In genomic region chrX:17411189-17411588, GRCh38 we compare ENCODE assay signal across 1 cellular context.
A peak's percentile ranks its signal among the peaks of the same experiment; 100 is the strongest.
TF ChIP-seq lines count a peak whose summit lies in the region.

No MANE protein-coding gene starts in this region.

TF ChIP-seq in HEK293, 187 proteins besides CTCF, POLR2A, EP300 and RAD21 (continued from another document and continues in another):
- TF ChIP-seq PRDM4 (tag by site-specific recombination; IDR thresholded peaks at IDR 0.05) = no peak
- TF ChIP-seq ZNF580 (tag by site-specific recombination; IDR thresholded peaks at IDR 0.05) = no peak
- no peak for TF ChIP-seq REPIN1 (tag by site-specific recombination; IDR thresholded peaks at IDR 0.05; ENCODE audit: low read depth)
- no peak for TF ChIP-seq SCRT2 (tag by site-specific recombination; IDR thresholded peaks at IDR 0.05)
- no peak for TF ChIP-seq ZNF404 (tag by site-specific recombination; IDR thresholded peaks at IDR 0.05)
- TF ChIP-seq ZBTB26 (tag by site-specific recombination; optimal IDR thresholded peaks at IDR 0.05) = no peak
- TF ChIP-seq ZNF23 (tag by site-specific recombination; IDR thresholded peaks at IDR 0.05; ENCODE audit: borderline replicate concordance) = no peak
- TF ChIP-seq, protein P1, sequence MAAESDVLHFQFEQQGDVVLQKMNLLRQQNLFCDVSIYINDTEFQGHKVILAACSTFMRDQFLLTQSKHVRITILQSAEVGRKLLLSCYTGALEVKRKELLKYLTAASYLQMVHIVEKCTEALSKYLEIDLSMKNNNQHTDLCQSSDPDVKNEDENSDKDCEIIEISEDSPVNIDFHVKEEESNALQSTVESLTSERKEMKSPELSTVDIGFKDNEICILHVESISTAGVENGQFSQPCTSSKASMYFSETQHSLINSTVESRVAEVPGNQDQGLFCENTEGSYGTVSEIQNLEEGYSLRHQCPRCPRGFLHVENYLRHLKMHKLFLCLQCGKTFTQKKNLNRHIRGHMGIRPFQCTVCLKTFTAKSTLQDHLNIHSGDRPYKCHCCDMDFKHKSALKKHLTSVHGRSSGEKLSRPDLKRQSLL (tag by site-specific recombination; IDR thresholded peaks at IDR 0.05) = peak; percentile 32; the same call in 1 of the 2 replicates
- TF ChIP-seq TRIM28 (IDR thresholded peaks at IDR 0.05; ENCODE audit: borderline replicate concordance, low read length) = no peak; the same call in 1 of the 2 replicates
- no peak for TF ChIP-seq ZNF48 (tag by site-specific recombination; IDR thresholded peaks at IDR 0.05)
- TF ChIP-seq ZNF214 (tag by site-specific recombination; IDR thresholded peaks at IDR 0.05; ENCODE audit: borderline replicate concordance) = no peak
- no peak for TF ChIP-seq ZBTB1 (tag by site-specific recombination; IDR thresholded peaks at IDR 0.05)
- no peak for TF ChIP-seq ZNF501 (tag by site-specific recombination; IDR thresholded peaks at IDR 0.05)
- TF ChIP-seq ZNF629 (tag by site-specific recombination; IDR thresholded peaks at IDR 0.05) = peak; percentile 94
- TF ChIP-seq SP7 (tag by site-specific recombination; IDR thresholded peaks at IDR 0.05) = peak; percentile 53; the same call in 1 of the 2 replicates
- TF ChIP-seq ZSCAN4 (tag by site-specific recombination; IDR thresholded peaks at IDR 0.05) = no peak
- TF ChIP-seq ZNF169 (tag by site-specific recombination; IDR thresholded peaks at IDR 0.05) = no peak
- TF ChIP-seq ZNF24 (tag by site-specific recombination; IDR thresholded peaks at IDR 0.05) = no peak
- TF ChIP-seq ZNF184 (tag by site-specific recombination; IDR thresholded peaks at IDR 0.05) = no peak
- TF ChIP-seq ZNF155 (tag by site-specific recombination; IDR thresholded peaks at IDR 0.05) = no peak
- no peak for TF ChIP-seq ZNF221 (tag by site-specific recombination; IDR thresholded peaks at IDR 0.05; ENCODE audit: borderline replicate concordance)
- no peak for TF ChIP-seq ZNF274 (IDR thresholded peaks at IDR 0.05; ENCODE audit: low read length)
- TF ChIP-seq ZNF274 (tag by site-specific recombination; IDR thresholded peaks at IDR 0.05; ENCODE audit: borderline replicate concordance) = no peak
- no peak for TF ChIP-seq ZNF76 (tag by site-specific recombination; IDR thresholded peaks at IDR 0.05; ENCODE audit: borderline replicate concordance, low read depth)
- TF ChIP-seq ZNF132 (tag by site-specific recombination; IDR thresholded peaks at IDR 0.05; ENCODE audit: borderline replicate concordance) = no peak
- TF ChIP-seq ZFHX2 (tag by site-specific recombination; conservative IDR thresholded peaks at IDR 0.05) = no peak
- TF ChIP-seq ZNF248 (tag by site-specific recombination; IDR thresholded peaks at IDR 0.05) = no peak
- no peak for TF ChIP-seq GLI2 (tag by site-specific recombination; IDR thresholded peaks at IDR 0.05; ENCODE audit: borderline replicate concordance, low read depth)
- no peak for TF ChIP-seq ZNF112 (tag by site-specific recombination; IDR thresholded peaks at IDR 0.05)
- TF ChIP-seq OSR2 (tag by site-specific recombination; IDR thresholded peaks at IDR 0.05) = peak; percentile 76; the same call in 1 of the 2 replicates
- TF ChIP-seq ZNF311 (tag by site-specific recombination; IDR thresholded peaks at IDR 0.05; ENCODE audit: borderline replicate concordance) = no peak
- no peak for TF ChIP-seq PATZ1 (tag by site-specific recombination; IDR thresholded peaks at IDR 0.05)
- TF ChIP-seq ZBTB21 (tag by site-specific recombination; IDR thresholded peaks at IDR 0.05) = peak; percentile 63
- no peak for TF ChIP-seq ZNF830 (tag by site-specific recombination; IDR thresholded peaks at IDR 0.05; ENCODE audit: low read depth)
- no peak for TF ChIP-seq ZSCAN5A (tag by site-specific recombination; IDR thresholded peaks at IDR 0.05)
- no peak for TF ChIP-seq ZNF138 (tag by site-specific recombination; IDR thresholded peaks at IDR 0.05; ENCODE audit: borderline replicate concordance)
- TF ChIP-seq ZNF2 (tag by site-specific recombination; IDR thresholded peaks at IDR 0.05) = no peak
- TF ChIP-seq, protein P2, sequence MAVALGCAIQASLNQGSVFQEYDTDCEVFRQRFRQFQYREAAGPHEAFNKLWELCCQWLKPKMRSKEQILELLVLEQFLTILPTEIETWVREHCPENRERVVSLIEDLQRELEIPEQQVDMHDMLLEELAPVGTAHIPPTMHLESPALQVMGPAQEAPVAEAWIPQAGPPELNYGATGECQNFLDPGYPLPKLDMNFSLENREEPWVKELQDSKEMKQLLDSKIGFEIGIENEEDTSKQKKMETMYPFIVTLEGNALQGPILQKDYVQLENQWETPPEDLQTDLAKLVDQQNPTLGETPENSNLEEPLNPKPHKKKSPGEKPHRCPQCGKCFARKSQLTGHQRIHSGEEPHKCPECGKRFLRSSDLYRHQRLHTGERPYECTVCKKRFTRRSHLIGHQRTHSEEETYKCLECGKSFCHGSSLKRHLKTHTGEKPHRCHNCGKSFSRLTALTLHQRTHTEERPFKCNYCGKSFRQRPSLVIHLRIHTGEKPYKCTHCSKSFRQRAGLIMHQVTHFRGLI (tag by site-specific recombination; IDR thresholded peaks at IDR 0.05) = no peak
- TF ChIP-seq, protein P3, sequence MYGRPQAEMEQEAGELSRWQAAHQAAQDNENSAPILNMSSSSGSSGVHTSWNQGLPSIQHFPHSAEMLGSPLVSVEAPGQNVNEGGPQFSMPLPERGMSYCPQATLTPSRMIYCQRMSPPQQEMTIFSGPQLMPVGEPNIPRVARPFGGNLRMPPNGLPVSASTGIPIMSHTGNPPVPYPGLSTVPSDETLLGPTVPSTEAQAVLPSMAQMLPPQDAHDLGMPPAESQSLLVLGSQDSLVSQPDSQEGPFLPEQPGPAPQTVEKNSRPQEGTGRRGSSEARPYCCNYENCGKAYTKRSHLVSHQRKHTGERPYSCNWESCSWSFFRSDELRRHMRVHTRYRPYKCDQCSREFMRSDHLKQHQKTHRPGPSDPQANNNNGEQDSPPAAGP (tag by site-specific recombination; IDR thresholded peaks at IDR 0.05) = no peak
- TF ChIP-seq KLF1 (tag by site-specific recombination; IDR thresholded peaks at IDR 0.05) = no peak
- TF ChIP-seq ZFP3 (tag by site-specific recombination; IDR thresholded peaks at IDR 0.05; ENCODE audit: low read depth) = no peak
- no peak for TF ChIP-seq ZNF16 (tag by site-specific recombination; IDR thresholded peaks at IDR 0.05; ENCODE audit: low read depth)
- TF ChIP-seq ZSCAN18 (tag by site-specific recombination; IDR thresholded peaks at IDR 0.05) = no peak
- TF ChIP-seq, protein P4, sequence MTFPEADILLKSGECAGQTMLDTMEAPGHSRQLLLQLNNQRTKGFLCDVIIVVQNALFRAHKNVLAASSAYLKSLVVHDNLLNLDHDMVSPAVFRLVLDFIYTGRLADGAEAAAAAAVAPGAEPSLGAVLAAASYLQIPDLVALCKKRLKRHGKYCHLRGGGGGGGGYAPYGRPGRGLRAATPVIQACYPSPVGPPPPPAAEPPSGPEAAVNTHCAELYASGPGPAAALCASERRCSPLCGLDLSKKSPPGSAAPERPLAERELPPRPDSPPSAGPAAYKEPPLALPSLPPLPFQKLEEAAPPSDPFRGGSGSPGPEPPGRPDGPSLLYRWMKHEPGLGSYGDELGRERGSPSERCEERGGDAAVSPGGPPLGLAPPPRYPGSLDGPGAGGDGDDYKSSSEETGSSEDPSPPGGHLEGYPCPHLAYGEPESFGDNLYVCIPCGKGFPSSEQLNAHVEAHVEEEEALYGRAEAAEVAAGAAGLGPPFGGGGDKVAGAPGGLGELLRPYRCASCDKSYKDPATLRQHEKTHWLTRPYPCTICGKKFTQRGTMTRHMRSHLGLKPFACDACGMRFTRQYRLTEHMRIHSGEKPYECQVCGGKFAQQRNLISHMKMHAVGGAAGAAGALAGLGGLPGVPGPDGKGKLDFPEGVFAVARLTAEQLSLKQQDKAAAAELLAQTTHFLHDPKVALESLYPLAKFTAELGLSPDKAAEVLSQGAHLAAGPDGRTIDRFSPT (tag by site-specific recombination; IDR thresholded peaks at IDR 0.05) = peak; percentile 63; the same call in 1 of the 2 replicates
- no peak for TF ChIP-seq ZNF621 (tag by site-specific recombination; IDR thresholded peaks at IDR 0.05)
- no peak for TF ChIP-seq ZNF391 (tag by site-specific recombination; IDR thresholded peaks at IDR 0.05; ENCODE audit: borderline replicate concordance, low read depth)
- TF ChIP-seq ZNF571 (tag by site-specific recombination; IDR thresholded peaks at IDR 0.05) = no peak
- no peak for TF ChIP-seq ZNF624 (tag by site-specific recombination; IDR thresholded peaks at IDR 0.05)
- TF ChIP-seq TCF7L2 (IDR thresholded peaks at IDR 0.05; ENCODE audit: borderline replicate concordance, low read depth, low read length) = no peak
- TF ChIP-seq ZNF707 (tag by site-specific recombination; IDR thresholded peaks at IDR 0.05) = no peak
- peak; percentile 55; the same call in 1 of the 2 replicates for TF ChIP-seq KLF8 (tag by site-specific recombination; IDR thresholded peaks at IDR 0.05)
- no peak for TF ChIP-seq ZNF302 (tag by site-specific recombination; IDR thresholded peaks at IDR 0.05; ENCODE audit: low read depth)
- TF ChIP-seq SCRT1 (tag by site-specific recombination; IDR thresholded peaks at IDR 0.05; ENCODE audit: borderline replicate concordance) = no peak
- no peak for TF ChIP-seq ZNF350 (tag by site-specific recombination; IDR thresholded peaks at IDR 0.05)
- no peak for TF ChIP-seq ZNF174 (tag by site-specific recombination; IDR thresholded peaks at IDR 0.05)
- peak; percentile 71; the same call in 1 of the 2 replicates for TF ChIP-seq ZEB2 (tag by site-specific recombination; IDR thresholded peaks at IDR 0.05)
